1 cellular context compared by ENCODE assay signal in the genomic region with DNA sequence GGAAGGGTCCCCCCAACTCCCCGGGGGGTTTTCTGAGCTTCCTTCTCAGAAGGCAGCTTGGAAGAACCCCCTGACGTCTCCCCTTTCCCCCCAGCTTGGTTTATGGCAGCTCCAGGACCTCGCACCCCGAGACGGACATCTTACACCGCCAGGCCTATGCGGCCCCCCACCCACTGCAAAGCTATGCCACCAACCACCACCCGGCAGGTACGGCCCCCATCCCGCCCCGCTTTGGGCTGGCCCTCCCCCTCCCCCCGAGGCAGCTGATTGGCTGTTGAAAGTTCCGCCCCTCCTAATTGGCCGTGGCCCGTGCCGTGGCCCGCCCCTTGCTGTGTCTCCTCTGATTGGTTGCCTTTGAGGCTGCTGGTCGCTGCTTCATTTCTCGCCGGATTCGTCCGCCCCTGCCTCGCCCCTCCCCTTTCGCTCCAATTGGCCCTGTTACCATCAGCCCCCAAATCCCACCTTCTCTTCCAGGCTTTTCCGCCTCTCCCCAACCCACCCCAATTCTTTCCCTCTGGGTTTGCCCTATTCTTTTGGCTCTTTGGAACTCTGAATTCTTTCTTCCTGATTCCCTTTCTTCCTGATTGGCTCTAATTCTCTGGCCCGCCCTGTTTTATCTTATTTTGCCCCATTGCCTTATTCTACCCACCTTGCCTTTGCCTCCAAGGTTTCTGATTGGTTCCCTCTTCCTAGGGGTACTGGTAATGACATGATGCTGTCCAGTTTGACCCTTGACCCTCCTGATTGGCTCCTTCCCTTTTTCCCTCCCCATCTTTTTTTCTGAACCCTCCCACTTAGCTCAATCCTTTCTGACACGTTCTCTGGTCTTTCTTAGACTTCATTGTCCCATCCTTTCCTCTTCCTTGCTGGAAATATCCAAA.
TF ChIP-seq lines count a peak whose summit lies in the region.

No MANE protein-coding gene starts in this region.

TF ChIP-seq in HEK293, 187 proteins besides CTCF, POLR2A, EP300 and RAD21 (continued from another document):
- TF ChIP-seq ZBTB11 (tag by site-specific recombination; conservative IDR thresholded peaks at IDR 0.05; ENCODE audit: low read depth): 0 out of 2 replicates have a peak, but pooled peaks have one; percentile 24
- TF ChIP-seq EGR2 (tag by site-specific recombination; IDR thresholded peaks at IDR 0.05; ENCODE audit: low read depth): peak; percentile 46; the same call in 1 of the 2 replicates
- peak; percentile 56; the same call in 1 of the 2 replicates for TF ChIP-seq HIC1 (tag by site-specific recombination; IDR thresholded peaks at IDR 0.05)
- TF ChIP-seq, protein P1, sequence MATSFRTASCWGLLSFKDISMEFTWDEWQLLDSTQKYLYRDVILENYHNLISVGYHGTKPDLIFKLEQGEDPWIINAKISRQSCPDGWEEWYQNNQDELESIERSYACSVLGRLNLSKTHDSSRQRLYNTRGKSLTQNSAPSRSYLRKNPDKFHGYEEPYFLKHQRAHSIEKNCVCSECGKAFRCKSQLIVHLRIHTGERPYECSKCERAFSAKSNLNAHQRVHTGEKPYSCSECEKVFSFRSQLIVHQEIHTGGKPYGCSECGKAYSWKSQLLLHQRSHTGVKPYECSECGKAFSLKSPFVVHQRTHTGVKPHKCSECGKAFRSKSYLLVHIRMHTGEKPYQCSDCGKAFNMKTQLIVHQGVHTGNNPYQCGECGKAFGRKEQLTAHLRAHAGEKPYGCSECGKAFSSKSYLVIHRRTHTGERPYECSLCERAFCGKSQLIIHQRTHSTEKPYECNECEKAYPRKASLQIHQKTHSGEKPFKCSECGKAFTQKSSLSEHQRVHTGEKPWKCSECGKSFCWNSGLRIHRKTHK (tag by site-specific recombination; IDR thresholded peaks at IDR 0.05): no peak
- peak; percentile 94 for TF ChIP-seq ZBTB10 (tag by site-specific recombination; IDR thresholded peaks at IDR 0.05)
- TF ChIP-seq KLF8 (tag by site-specific recombination; IDR thresholded peaks at IDR 0.05): peak; percentile 67; the same call in 1 of the 2 replicates
- TF ChIP-seq KLF10 (tag by site-specific recombination; IDR thresholded peaks at IDR 0.05): peak; percentile 52; the same call in 1 of the 2 replicates
- TF ChIP-seq GLIS2 (tag by site-specific recombination; IDR thresholded peaks at IDR 0.05): peak; percentile 71
- peak; percentile 97 for TF ChIP-seq PRDM10 (tag by site-specific recombination; IDR thresholded peaks at IDR 0.05)
- peak; percentile 28; the same call in 1 of the 2 replicates for TF ChIP-seq KLF1 (tag by site-specific recombination; IDR thresholded peaks at IDR 0.05)
- 0 out of 2 replicates have a peak, but pooled peaks have one; percentile 22 for TF ChIP-seq ZFP37 (tag by site-specific recombination; IDR thresholded peaks at IDR 0.05)
- TF ChIP-seq GLIS1 (tag by site-specific recombination; IDR thresholded peaks at IDR 0.05): peak; percentile 78
- TF ChIP-seq, protein P2, sequence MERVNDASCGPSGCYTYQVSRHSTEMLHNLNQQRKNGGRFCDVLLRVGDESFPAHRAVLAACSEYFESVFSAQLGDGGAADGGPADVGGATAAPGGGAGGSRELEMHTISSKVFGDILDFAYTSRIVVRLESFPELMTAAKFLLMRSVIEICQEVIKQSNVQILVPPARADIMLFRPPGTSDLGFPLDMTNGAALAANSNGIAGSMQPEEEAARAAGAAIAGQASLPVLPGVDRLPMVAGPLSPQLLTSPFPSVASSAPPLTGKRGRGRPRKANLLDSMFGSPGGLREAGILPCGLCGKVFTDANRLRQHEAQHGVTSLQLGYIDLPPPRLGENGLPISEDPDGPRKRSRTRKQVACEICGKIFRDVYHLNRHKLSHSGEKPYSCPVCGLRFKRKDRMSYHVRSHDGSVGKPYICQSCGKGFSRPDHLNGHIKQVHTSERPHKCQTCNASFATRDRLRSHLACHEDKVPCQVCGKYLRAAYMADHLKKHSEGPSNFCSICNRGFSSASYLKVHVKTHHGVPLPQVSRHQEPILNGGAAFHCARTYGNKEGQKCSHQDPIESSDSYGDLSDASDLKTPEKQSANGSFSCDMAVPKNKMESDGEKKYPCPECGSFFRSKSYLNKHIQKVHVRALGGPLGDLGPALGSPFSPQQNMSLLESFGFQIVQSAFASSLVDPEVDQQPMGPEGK (tag by site-specific recombination; IDR thresholded peaks at IDR 0.05): peak; percentile 95
- TF ChIP-seq ZFHX2 (tag by site-specific recombination; conservative IDR thresholded peaks at IDR 0.05): 0 out of 2 replicates have a peak, but pooled peaks have one; percentile 39
- peak; percentile 85 for TF ChIP-seq BCL11B (tag by site-specific recombination; IDR thresholded peaks at IDR 0.05; ENCODE audit: low read depth)
- peak; percentile 37; the same call in 1 of the 2 replicates for TF ChIP-seq ZNF76 (tag by site-specific recombination; IDR thresholded peaks at IDR 0.05; ENCODE audit: borderline replicate concordance, low read depth)
- TF ChIP-seq, protein P3, sequence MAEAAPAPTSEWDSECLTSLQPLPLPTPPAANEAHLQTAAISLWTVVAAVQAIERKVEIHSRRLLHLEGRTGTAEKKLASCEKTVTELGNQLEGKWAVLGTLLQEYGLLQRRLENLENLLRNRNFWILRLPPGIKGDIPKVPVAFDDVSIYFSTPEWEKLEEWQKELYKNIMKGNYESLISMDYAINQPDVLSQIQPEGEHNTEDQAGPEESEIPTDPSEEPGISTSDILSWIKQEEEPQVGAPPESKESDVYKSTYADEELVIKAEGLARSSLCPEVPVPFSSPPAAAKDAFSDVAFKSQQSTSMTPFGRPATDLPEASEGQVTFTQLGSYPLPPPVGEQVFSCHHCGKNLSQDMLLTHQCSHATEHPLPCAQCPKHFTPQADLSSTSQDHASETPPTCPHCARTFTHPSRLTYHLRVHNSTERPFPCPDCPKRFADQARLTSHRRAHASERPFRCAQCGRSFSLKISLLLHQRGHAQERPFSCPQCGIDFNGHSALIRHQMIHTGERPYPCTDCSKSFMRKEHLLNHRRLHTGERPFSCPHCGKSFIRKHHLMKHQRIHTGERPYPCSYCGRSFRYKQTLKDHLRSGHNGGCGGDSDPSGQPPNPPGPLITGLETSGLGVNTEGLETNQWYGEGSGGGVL (tag by site-specific recombination; IDR thresholded peaks at IDR 0.05): peak; percentile 44; the same call in 1 of the 2 replicates
- no peak for TF ChIP-seq ZNF184 (tag by site-specific recombination; IDR thresholded peaks at IDR 0.05)
- TF ChIP-seq, protein P4, sequence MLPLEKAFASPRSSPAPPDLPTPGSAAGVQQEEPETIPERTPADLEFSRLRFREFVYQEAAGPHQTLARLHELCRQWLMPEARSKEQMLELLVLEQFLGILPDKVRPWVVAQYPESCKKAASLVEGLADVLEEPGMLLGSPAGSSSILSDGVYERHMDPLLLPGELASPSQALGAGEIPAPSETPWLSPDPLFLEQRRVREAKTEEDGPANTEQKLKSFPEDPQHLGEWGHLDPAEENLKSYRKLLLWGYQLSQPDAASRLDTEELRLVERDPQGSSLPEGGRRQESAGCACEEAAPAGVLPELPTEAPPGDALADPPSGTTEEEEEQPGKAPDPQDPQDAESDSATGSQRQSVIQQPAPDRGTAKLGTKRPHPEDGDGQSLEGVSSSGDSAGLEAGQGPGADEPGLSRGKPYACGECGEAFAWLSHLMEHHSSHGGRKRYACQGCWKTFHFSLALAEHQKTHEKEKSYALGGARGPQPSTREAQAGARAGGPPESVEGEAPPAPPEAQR (tag by site-specific recombination; IDR thresholded peaks at IDR 0.05): no peak
- no peak for TF ChIP-seq FEZF1 (tag by site-specific recombination; IDR thresholded peaks at IDR 0.05)
- TF ChIP-seq OVOL3 (tag by site-specific recombination; IDR thresholded peaks at IDR 0.05): no peak
